8 cellular contexts compared by ENCODE assay signal in genomic region chr1:29197590-29197924, GRCh38. TPM values are rescaled to one million over a fixed set of nuclear protein-coding genes. Genes with fewer than 3 reads are reported as not detected.
DNase-seq lines count a peak whose midpoint lies in the region; ATAC-seq and TF ChIP-seq lines count a peak whose summit lies in the region.

No MANE protein-coding gene starts in this region.

- H3K9me3 Mint-ChIP-seq in stimulated activated naive CD8-positive, alpha-beta T cell treated with anti-CD3 and anti-CD28 coated beads, Interleukin-15, amount 100 ng/mL, for 72 hours, result no peaks in the 10 kb centered on the region

- H3K27me3 Mint-ChIP-seq in stimulated activated naive CD8-positive, alpha-beta T cell treated with anti-CD3 and anti-CD28 coated beads, Interleukin-15, amount 100 ng/mL, for 72 hours, result no peaks in the 10 kb centered on the region

- peaks cover 13% of the 10 kb centered on the region for H3K4me1 Mint-ChIP-seq in stimulated activated naive CD8-positive, alpha-beta T cell treated with anti-CD3 and anti-CD28 coated beads, Interleukin-15, amount 100 ng/mL, for 72 hours

- DNase-seq in Right ventricle myocardium superior, result no peak
- no peak for DNase-seq in left cardiac atrium
- peak; percentile 38 for DNase-seq in NCI-H1105 (lab: John Stamatoyannopoulos, UW)
- peak; percentile 3 to 23 for DNase-seq in activated CD4-positive, alpha-beta T cell treated with anti-CD3 and anti-CD28 coated beads, Interleukin-2, amount 50 U/mL, for 4 hours
- peak in 1 of 2 donors; percentile 39 for DNase-seq in foreskin keratinocyte
- DNase-seq in stimulated activated naive CD8-positive, alpha-beta T cell treated with anti-CD3 and anti-CD28 coated beads, Interleukin-15, amount 100 ng/mL, for 72 hours, result peak; percentile 21 to 28
- no peak for DNase-seq in CD1c-positive myeloid dendritic cell (ENCODE audit: extremely low spot score)
- DNase-seq in LoVo (ENCODE audit: low spot score), result no peak

- ATAC-seq in Right ventricle myocardium superior (ENCODE audit: poor library complexity) (peak; percentile 72), left cardiac atrium (no peak), foreskin keratinocyte (peak; percentile 71)
- peak; percentile 94 for ATAC-seq in stimulated activated naive CD8-positive, alpha-beta T cell treated with anti-CD3 and anti-CD28 coated beads, Interleukin-15, amount 100 ng/mL, for 72 hours

- TF ChIP-seq CTCF in foreskin keratinocyte (conservative IDR thresholded peaks at IDR 0.05), result peak; percentile 72

- no peak overlapping the region for H3K27ac Mint-ChIP-seq in stimulated activated naive CD8-positive, alpha-beta T cell treated with anti-CD3 and anti-CD28 coated beads, Interleukin-15, amount 100 ng/mL, for 72 hours

- intact Hi-C loops in Right ventricle myocardium superior (cut with DNase I) (no loop called here), left cardiac atrium (cut with DNase I) (no loop called here)

- H3K27me3 ChIP-seq in foreskin keratinocyte, result no peaks in the 10 kb centered on the region

- H3K4me3 Mint-ChIP-seq in stimulated activated naive CD8-positive, alpha-beta T cell treated with anti-CD3 and anti-CD28 coated beads, Interleukin-15, amount 100 ng/mL, for 72 hours, result no peak overlapping the region

- peaks cover 8% of the 10 kb centered on the region for H3K4me1 ChIP-seq in foreskin keratinocyte

- H3K27ac ChIP-seq in foreskin keratinocyte, result no peak overlapping the region

RNA-seq across cellular contexts. Expression of gene SRSF4, which starts 15.9 kb away (rescaled TPM):
- total RNA-seq in Right ventricle myocardium superior, result 50.9 TPM
- 10 to 100 TPM; 50.1 to 63.9 TPM for total RNA-seq in left cardiac atrium
- total RNA-seq in foreskin keratinocyte, result 50.4 and 64.0 TPM in 2 replicates
- 53.7 and 64.9 TPM in 2 replicates for polyA plus RNA-seq in foreskin keratinocyte

RNA-seq across cellular contexts. Expression of gene MECR, which starts 33.2 kb away (rescaled TPM):
- total RNA-seq in Right ventricle myocardium superior (33.1 TPM), left cardiac atrium (10 to 100 TPM; 25.8 to 26.2 TPM), foreskin keratinocyte (30.5 and 35.7 TPM in 2 replicates)
- 31.7 and 33.6 TPM in 2 replicates for polyA plus RNA-seq in foreskin keratinocyte

RNA-seq across cellular contexts. Expression of gene PTPRU, which starts 38.8 kb away (rescaled TPM):
- total RNA-seq in Right ventricle myocardium superior (22.1 TPM), left cardiac atrium (10 to 100 TPM; 13.6 to 18.2 TPM), foreskin keratinocyte (16.1 and 17.5 TPM in 2 replicates)
- polyA plus RNA-seq in foreskin keratinocyte, result 8.6 and 9.4 TPM in 2 replicates

Comparison
In these comparisons a context has a peak if more than half of its experiments do, and no peak if none do; other contexts are left out.
1. ATAC-seq: peak in Right ventricle myocardium superior (single experiment), foreskin keratinocyte (single experiment) and stimulated activated naive CD8-positive, alpha-beta T cell treated with anti-CD3 and anti-CD28 coated beads, Interleukin-15, amount 100 ng/mL, for 72 hours (single experiment); none in left cardiac atrium (0 of 2).
2. DNase-seq: peak in NCI-H1105 (single experiment), activated CD4-positive, alpha-beta T cell treated with anti-CD3 and anti-CD28 coated beads, Interleukin-2, amount 50 U/mL, for 4 hours (2 of 2) and stimulated activated naive CD8-positive, alpha-beta T cell treated with anti-CD3 and anti-CD28 coated beads, Interleukin-15, amount 100 ng/mL, for 72 hours (2 of 2); none in Right ventricle myocardium superior (single experiment), left cardiac atrium (single experiment), CD1c-positive myeloid dendritic cell (single experiment) and LoVo (single experiment).